8 cellular contexts compared by ENCODE assay signal in the genomic region with DNA sequence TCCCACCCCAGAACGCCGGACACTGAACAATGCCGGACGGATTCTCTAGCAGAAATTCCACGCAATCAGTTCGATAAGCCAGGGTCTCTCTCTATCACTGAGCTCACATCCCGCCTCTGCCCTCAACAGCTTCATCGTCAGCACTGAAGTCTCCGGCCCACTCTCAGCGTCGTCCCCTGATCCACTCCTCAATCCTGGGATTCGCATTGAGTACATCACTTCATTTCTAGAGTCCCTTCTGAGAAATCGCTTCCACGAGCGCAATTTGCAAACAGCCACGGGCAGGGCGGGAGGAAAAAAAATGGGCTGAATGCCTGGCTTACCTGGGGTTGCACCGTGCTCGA. TPM values are rescaled to one million over a fixed set of nuclear protein-coding genes. Genes with fewer than 3 reads are reported as not detected.
A peak's percentile ranks its signal among the peaks of the same experiment; 100 is the strongest.
DNase-seq lines count a peak whose midpoint lies in the region; ATAC-seq and TF ChIP-seq lines count a peak whose summit lies in the region.

No MANE protein-coding gene starts in this region.

- H3K9me3 ChIP-seq in Panc1 (ENCODE audit: control insufficient read depth, insufficient read depth, low read depth, low read length) (no peaks in the 10 kb centered on the region), mucosa of stomach (ENCODE audit: control insufficient read depth, low read length) (no peaks in the 10 kb centered on the region)

- peaks cover 44% of the 10 kb centered on the region in 2 donors for H3K4me1 Mint-ChIP-seq in effector memory CD8-positive, alpha-beta T cell (ENCODE audit: low read depth in 2 of 2)

- no peaks in the 10 kb centered on the region for H3K27me3 Mint-ChIP-seq in effector memory CD8-positive, alpha-beta T cell

- H3K9ac ChIP-seq in mucosa of stomach (ENCODE audit: low read length) = peak overlapping the region; percentile 100

- peak overlapping the region; percentile 96 for H3K27ac ChIP-seq in Panc1 (ENCODE audit: low read length)
- peak overlapping the region; percentile 91 for H3K27ac ChIP-seq in urinary bladder (ENCODE audit: low read depth)

- intact Hi-C loops in Panc1 (cut with micrococcal nuclease; ENCODE audit: unreplicated experiment) = no loop called here

- in situ Hi-C loops in Panc1 (cut with HindIII; ENCODE audit: low pct_unique_long_range_greater_than_20kb, low sequenced_read_pairs) = no loop called here

- H3K36me3 ChIP-seq in Panc1 (ENCODE audit: control insufficient read depth, insufficient read depth, low read length) (peaks cover 14% of the 10 kb centered on the region), mucosa of stomach (ENCODE audit: control insufficient read depth, insufficient read depth, low read length) (no peaks in the 10 kb centered on the region), urinary bladder (ENCODE audit: insufficient read depth) (no peaks in the 10 kb centered on the region)

- no peak for TF ChIP-seq CTCF in Panc1 (IDR thresholded peaks at IDR 0.05)

- ATAC-seq in HG02642 (IDR thresholded peaks at IDR 0.05; ENCODE audit: poor library complexity, unreplicated experiment) (peak; percentile 8), Panc1 (peak; percentile 6; the same call in 1 of the 2 replicates)
- ATAC-seq in effector memory CD8-positive, alpha-beta T cell (replicated peaks) = peak; percentile 0

- under 1% methylated on average over 19 of the region's 19 CpGs for WGBS in urinary bladder

- H3K4me3 ChIP-seq in Panc1 (ENCODE audit: low read depth in 2 of 2, low read length in 2 of 2) (peak overlapping the region; percentile 94 to 95), mucosa of stomach (ENCODE audit: low read length) (peak overlapping the region; percentile 100), urinary bladder (ENCODE audit: low read depth, low read length) (peak overlapping the region; percentile 85)

- H3K36me3 Mint-ChIP-seq in effector memory CD8-positive, alpha-beta T cell (ENCODE audit: insufficient read depth) = peaks cover 70% of the 10 kb centered on the region

- H3K9me3 Mint-ChIP-seq in effector memory CD8-positive, alpha-beta T cell = no peaks in the 10 kb centered on the region

- H3K4me1 ChIP-seq in Panc1 (ENCODE audit: control insufficient read depth, insufficient read depth, low read length) (peaks cover 11% of the 10 kb centered on the region), mucosa of stomach (ENCODE audit: control insufficient read depth, insufficient read depth, low read length) (peaks cover 33% of the 10 kb centered on the region), urinary bladder (ENCODE audit: insufficient read depth) (peaks cover 2% of the 10 kb centered on the region)

- peak in 2 of 3 experiments; percentile 0 to 4 for DNase-seq in activated CD8-positive, alpha-beta memory T cell treated with anti-CD3 and anti-CD28 coated beads for 48 hours (ENCODE audit: low read depth in 2 of 3, low spot score in 2 of 3)
- DNase-seq in activated CD8-positive, alpha-beta memory T cell treated with anti-CD3 and anti-CD28 coated beads, Interleukin-2, amount 50 U/mL, for 48 hours = no peak
- DNase-seq in Panc1 (ENCODE audit: low read depth, low spot score) (no peak), germinal center (ENCODE audit: low spot score) (no peak)
- no peak for DNase-seq in effector memory CD8-positive, alpha-beta T cell

- H3K27me3 ChIP-seq in Panc1 (ENCODE audit: control insufficient read depth, insufficient read depth, low read length) = no peaks in the 10 kb centered on the region
- H3K27me3 ChIP-seq in mucosa of stomach (ENCODE audit: control insufficient read depth, insufficient read depth, low read length) = no peaks in the 10 kb centered on the region

- peak overlapping the region; percentile 100 for H3K27ac Mint-ChIP-seq in effector memory CD8-positive, alpha-beta T cell

- CTCF ChIA-PET in Panc1 (lab: Charles Lee) = interaction anchor here (0.6 kb wide), 1 partner anchor 99 kb away, joined by 5 read pairs; no protein-coding TSS in a partner anchor

- peak overlapping the region; percentile 100 for H3K4me3 Mint-ChIP-seq in effector memory CD8-positive, alpha-beta T cell

- POLR2A ChIA-PET in Panc1 (lab: Charles Lee) = no interaction called here

- TSS peak; percentile 88 for BruUV-seq in Panc1 (replicated peaks; lab: Mats Ljungman, UMichigan)

RNA-seq across cellular contexts. Expression of a gene that starts 0.4 kb away (rescaled TPM):
- total RNA-seq in Panc1 (2021; ENCODE audit: unreplicated experiment) (87.9 TPM), urinary bladder (127 TPM)
- 50.8 TPM for polyA plus RNA-seq in Panc1 (2012; ENCODE audit: insufficient read length)
- polyA plus RNA-seq in urinary bladder = 53.4 TPM

RNA-seq across cellular contexts. Expression of a gene that starts 1.3 kb away (rescaled TPM):
- total RNA-seq in Panc1 (2021; ENCODE audit: unreplicated experiment) = 12.3 TPM
- polyA plus RNA-seq in Panc1 (2012; ENCODE audit: insufficient read length) = 4.1 TPM
- total RNA-seq in urinary bladder = 20.6 TPM
- 4.8 TPM for polyA plus RNA-seq in urinary bladder

RNA-seq across cellular contexts. Expression of a gene that starts 53.5 kb away (rescaled TPM):
- total RNA-seq in Panc1 (2021; ENCODE audit: unreplicated experiment) (6.9 TPM), urinary bladder (30.3 TPM)
- 3.5 TPM for polyA plus RNA-seq in Panc1 (2012; ENCODE audit: insufficient read length)
- 2.5 TPM for polyA plus RNA-seq in urinary bladder

Comparison
In these comparisons a context has a peak if more than half of its experiments do, and no peak if none do; other contexts are left out.
1. DNase-seq: peak in activated CD8-positive, alpha-beta memory T cell treated with anti-CD3 and anti-CD28 coated beads for 48 hours (2 of 3); none in activated CD8-positive, alpha-beta memory T cell treated with anti-CD3 and anti-CD28 coated beads, Interleukin-2, amount 50 U/mL, for 48 hours (single experiment), Panc1 (single experiment), effector memory CD8-positive, alpha-beta T cell (0 of 3) and germinal center (single experiment).
2. Peak in every context shown above with its lines, with median percentiles within 50 percentile points of each other: ATAC-seq and H3K4me3 ChIP-seq.